Comparison of ENCODE assay signal across 17 cellular contexts in the genomic region with DNA sequence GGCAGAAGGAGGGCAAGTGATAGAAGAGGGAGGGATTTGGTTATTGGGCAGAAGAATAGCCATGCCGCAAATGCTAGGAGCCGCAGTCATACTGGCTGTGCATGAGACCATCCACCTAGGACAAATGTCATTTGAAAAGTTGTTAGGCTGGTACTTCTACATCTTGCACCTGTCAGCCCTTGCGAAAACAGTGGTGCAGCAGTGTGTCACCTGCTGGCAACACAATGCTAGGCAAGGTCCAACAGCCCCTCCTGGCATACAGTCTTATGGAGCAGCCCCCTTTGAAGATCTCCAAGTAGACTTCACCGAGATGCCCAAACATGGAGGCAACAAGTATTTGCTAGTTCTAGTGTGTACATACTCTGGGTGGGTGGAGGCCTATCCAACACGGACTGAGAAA.
"Had no signal": no experiment of that assay in that cellular context is flagged by ENCODE, and none has a peak within 500 bp of the region (broad histone marks: within the 10 kb centered on the region; RNA-seq: fewer than 3 reads in every experiment).

No MANE protein-coding gene starts in this region.

- H3K4me3 ChIP-seq: heart right ventricle, right lobe of liver, skin epidermis, thyroid gland, upper lobe of right lung had no signal

- H3K9me3 ChIP-seq: heart right ventricle, right lobe of liver, thyroid gland, upper lobe of right lung had no signal

- DNase-seq: activated CD4-positive, alpha-beta T cell treated with anti-CD3 and anti-CD28 coated beads, Interleukin-2, amount 10 ng/mL, durations not matched to agents 24 days and 14 days; activated CD4-positive, CD25-positive, alpha-beta regulatory T cell; activated CD8-positive, alpha-beta T cell treated with anti-CD3 and anti-CD28 coated beads, Interleukin-2, amount 10 ng/mL, durations not matched to agents 7 days and 5 days; activated gamma-delta T cell; activated naive CD4-positive, alpha-beta T cell treated with anti-CD3 and anti-CD28 coated beads, Interleukin-2, amount 50 U/mL, for 16 hours; activated naive CD8-positive, alpha-beta T cell treated with anti-CD3 and anti-CD28 coated beads, Interleukin-2, amount 50 U/mL, for 24 hours; cortex of kidney; endodermal cell; heart right ventricle; islet precursor cell; left colon; naive B cell; right lobe of liver; stimulated activated CD4-positive, alpha-beta T cell treated with anti-CD3 and anti-CD28 coated beads, Interleukin-1b, Interleukin-23, amount 100 ng/mL, for 48 hours; thyroid gland; upper lobe of right lung had no signal

- H3K27me3 ChIP-seq: heart right ventricle, right lobe of liver, thyroid gland, upper lobe of right lung had no signal

- H3K27ac ChIP-seq: heart right ventricle, right lobe of liver, skin epidermis, thyroid gland, upper lobe of right lung had no signal

- H3K4me1 ChIP-seq: heart right ventricle, right lobe of liver, thyroid gland, upper lobe of right lung had no signal

- H3K36me3 ChIP-seq: heart right ventricle, right lobe of liver, thyroid gland, upper lobe of right lung had no signal

- ATAC-seq: activated CD8-positive, alpha-beta T cell treated with anti-CD3 and anti-CD28 coated beads, Interleukin-2, amount 10 ng/mL, durations not matched to agents 7 days and 5 days; activated naive CD8-positive, alpha-beta T cell treated with anti-CD3 and anti-CD28 coated beads, Interleukin-2, amount 50 U/mL, for 24 hours; heart right ventricle; left colon; right lobe of liver; upper lobe of right lung had no signal
